In genomic region chr5:57538341-57538955, GRCh38 we compare ENCODE assay signal across 12 cellular contexts. TPM values are rescaled to one million over a fixed set of nuclear protein-coding genes. Genes with fewer than 3 reads are reported as not detected.
A peak's percentile ranks its signal among the peaks of the same experiment; 100 is the strongest.
DNase-seq lines count a peak whose midpoint lies in the region; ATAC-seq, FAIRE-seq and TF ChIP-seq lines count a peak whose summit lies in the region.
"Had no signal": no experiment of that assay in that cellular context is flagged by ENCODE, and none has a peak within 500 bp of the region (broad histone marks: within the 10 kb centered on the region; RNA-seq: fewer than 3 reads in every experiment).

No MANE protein-coding gene starts in this region.

- no peak overlapping the region for H3K4me3 Mint-ChIP-seq in stimulated activated memory B cell treated with anti-CD40 and anti-IgM and Interleukin-4, amounts not matched to agents 10 μg/mL and 1 μg/mL and 100 μg/mL, for 72 hours
- H3K4me3 Mint-ChIP-seq: activated naive CD8-positive, alpha-beta T cell treated with anti-CD3 and anti-CD28 coated beads for 36 hours had no signal

- H3K4me3 ChIP-seq in fibroblast of villous mesenchyme (ENCODE audit: low read depth, low read length) = no peak overlapping the region
- H3K4me3 ChIP-seq: gastrocnemius medialis had no signal

- peak; percentile 86 for FAIRE-seq in H54 (lab: Jason Lieb, UNC)

- no peak for TF ChIP-seq CTCF in fibroblast of villous mesenchyme (IDR thresholded peaks at IDR 0.05; ENCODE audit: insufficient read depth, low read depth, low read length)

- in situ Hi-C loops in G401 (cut with HindIII; ENCODE audit: low sequenced_read_pairs) = no loop called here

- no peak overlapping the region for H3K27ac Mint-ChIP-seq in stimulated activated memory B cell treated with anti-CD40 and anti-IgM and Interleukin-4, amounts not matched to agents 10 μg/mL and 1 μg/mL and 100 μg/mL, for 72 hours
- H3K27ac Mint-ChIP-seq: activated naive CD8-positive, alpha-beta T cell treated with anti-CD3 and anti-CD28 coated beads for 36 hours had no signal

- H3K36me3 Mint-ChIP-seq in stimulated activated memory B cell treated with anti-CD40 and anti-IgM and Interleukin-4, amounts not matched to agents 10 μg/mL and 1 μg/mL and 100 μg/mL, for 72 hours = no peaks in the 10 kb centered on the region
- H3K36me3 Mint-ChIP-seq: activated naive CD8-positive, alpha-beta T cell treated with anti-CD3 and anti-CD28 coated beads for 36 hours had no signal

- no peak for TF ChIP-seq POLR2A in H54 (IDR thresholded peaks at IDR 0.05; ENCODE audit: low read depth, low read length)

- DNase-seq in H54 (ENCODE audit: insufficient read length, low spot score) = peak; percentile 30
- peak; percentile 80 for DNase-seq in SW480 (ENCODE audit: low spot score)
- DNase-seq in fibroblast of villous mesenchyme (ENCODE audit: low read depth) = peak; percentile 63
- DNase-seq in stromal cell of bone marrow (ENCODE audit: low read depth) = peak; percentile 94
- DNase-seq in HCEC 1CT = no peak
- no peak for DNase-seq in G401 (ENCODE audit: low spot score)
- DNase-seq: activated CD4-positive, alpha-beta T cell treated with anti-CD3 and anti-CD28 coated beads, Interleukin-2, amount 50 U/mL, for 4 hours; activated naive CD8-positive, alpha-beta T cell treated with anti-CD3 and anti-CD28 coated beads for 36 hours; gastrocnemius medialis; NCI-H1092 treated with DMSO at 0.1 percent for 48 hours had no signal

- H3K27me3 Mint-ChIP-seq in stimulated activated memory B cell treated with anti-CD40 and anti-IgM and Interleukin-4, amounts not matched to agents 10 μg/mL and 1 μg/mL and 100 μg/mL, for 72 hours = peaks cover 8% of the 10 kb centered on the region
- H3K27me3 Mint-ChIP-seq: activated naive CD8-positive, alpha-beta T cell treated with anti-CD3 and anti-CD28 coated beads for 36 hours had no signal

- no peaks in the 10 kb centered on the region for H3K9me3 Mint-ChIP-seq in stimulated activated memory B cell treated with anti-CD40 and anti-IgM and Interleukin-4, amounts not matched to agents 10 μg/mL and 1 μg/mL and 100 μg/mL, for 72 hours
- H3K9me3 Mint-ChIP-seq: activated naive CD8-positive, alpha-beta T cell treated with anti-CD3 and anti-CD28 coated beads for 36 hours had no signal

- H3K4me1 Mint-ChIP-seq in stimulated activated memory B cell treated with anti-CD40 and anti-IgM and Interleukin-4, amounts not matched to agents 10 μg/mL and 1 μg/mL and 100 μg/mL, for 72 hours = no peaks in the 10 kb centered on the region

- ATAC-seq in stimulated activated memory B cell treated with anti-CD40 and anti-IgM and Interleukin-4, amounts not matched to agents 10 μg/mL and 1 μg/mL and 100 μg/mL, for 72 hours = no peak
- ATAC-seq: gastrocnemius medialis had no signal

RNA-seq across cellular contexts. Expression of gene ACTBL2, which starts 55.8 kb away (rescaled TPM):
- 0.43 and 0.97 TPM in 2 replicates for total RNA-seq in fibroblast of villous mesenchyme
- not detected in 2 replicates for total RNA-seq in G401 (2014; rRNA removed; shearing (Covaris generic))
- total RNA-seq: activated naive CD8-positive, alpha-beta T cell treated with anti-CD3 and anti-CD28 coated beads for 36 hours; gastrocnemius medialis; mononuclear cell had no signal

Comparison
In these comparisons a context has a peak if more than half of its experiments do, and no peak if none do; other contexts are left out.
1. DNase-seq: peak in H54 (single experiment), SW480 (single experiment), fibroblast of villous mesenchyme (single experiment) and stromal cell of bone marrow (single experiment); none in HCEC 1CT (single experiment) and G401 (single experiment).